Comparison of ENCODE assay signal across 18 cellular contexts in genomic region chr1:31796707-31797106, GRCh38. TPM values are rescaled to one million over a fixed set of nuclear protein-coding genes. Genes with fewer than 3 reads are reported as not detected.
A peak's percentile ranks its signal among the peaks of the same experiment; 100 is the strongest.
DNase-seq lines count a peak whose midpoint lies in the region; ATAC-seq and TF ChIP-seq lines count a peak whose summit lies in the region.
"Had no signal": no experiment of that assay in that cellular context is flagged by ENCODE, and none has a peak within 500 bp of the region (broad histone marks: within the 10 kb centered on the region; RNA-seq: fewer than 3 reads in every experiment).

No MANE protein-coding gene starts in this region.

- H3K9me3 Mint-ChIP-seq in chondrocyte (ENCODE audit: low read depth) (no peaks in the 10 kb centered on the region), progenitor cell of endocrine pancreas (ENCODE audit: low read depth) (no peaks in the 10 kb centered on the region)

- DNase-seq in AG04450 (ENCODE audit: low read depth, low spot score) (no peak), H7 (peak; percentile 22), chondrocyte (ENCODE audit: low spot score) (no peak), progenitor cell of endocrine pancreas (ENCODE audit: low spot score, unreplicated experiment) (no peak), NCI-H82 treated with DMSO at 0.1 percent for 48 hours (lab: John Stamatoyannopoulos, UW; ENCODE audit: unreplicated experiment) (no peak)
- DNase-seq: activated CD4-positive, CD25-positive, alpha-beta regulatory T cell treated with anti-CD3 and anti-CD28 coated beads, Interleukin-2, amount 50 U/mL, for 72 hours; activated gamma-delta T cell; colonic mucosa; DMS 273 treated with DMSO at 0.1 percent for 48 hours; left colon; occipital lobe; right cardiac atrium; stimulated activated CD4-positive, alpha-beta T cell treated with anti-CD3 and anti-CD28 coated beads, Interleukin-2, amount 100 ng/mL, for 24 hours had no signal

- H3K4me3 ChIP-seq in AG04450 (ENCODE audit: low read depth, low read length) (peak overlapping the region; percentile 88), H7 (ENCODE audit: insufficient read depth, low read depth, low read length) (no peak overlapping the region)
- H3K4me3 ChIP-seq: colonic mucosa, gastroesophageal sphincter had no signal

- no peaks in the 10 kb centered on the region for H3K27me3 ChIP-seq in AG04450 (ENCODE audit: control insufficient read depth, insufficient read depth, low read length)
- H3K27me3 ChIP-seq in H7 (ENCODE audit: control insufficient read depth, insufficient read depth, low read length): no peaks in the 10 kb centered on the region
- H3K27me3 ChIP-seq: colonic mucosa had no signal

- peak overlapping the region; percentile 6 for H3K4me3 Mint-ChIP-seq in chondrocyte (ENCODE audit: unreplicated experiment)
- H3K4me3 Mint-ChIP-seq in progenitor cell of endocrine pancreas (ENCODE audit: low read depth): no peak overlapping the region

- TF ChIP-seq CTCF in AG04450 (IDR thresholded peaks at IDR 0.05; ENCODE audit: low read depth, low read length) (no peak), chondrocyte (IDR thresholded peaks at IDR 0.05) (no peak), progenitor cell of endocrine pancreas (IDR thresholded peaks at IDR 0.05; ENCODE audit: unreplicated experiment) (no peak)

- H3K36me3 ChIP-seq in H7 (replicated peaks; ENCODE audit: control insufficient read depth, insufficient read depth, low read length): no peaks in the 10 kb centered on the region
- H3K36me3 ChIP-seq: colonic mucosa, gastroesophageal sphincter had no signal

- H3K27ac Mint-ChIP-seq in chondrocyte (ENCODE audit: unreplicated experiment) (peak overlapping the region; percentile 59), progenitor cell of endocrine pancreas (peak overlapping the region; percentile 73)

- ATAC-seq in HG03280 (IDR thresholded peaks at IDR 0.05; ENCODE audit: unreplicated experiment) (no peak), GM19035 (IDR thresholded peaks at IDR 0.05; ENCODE audit: unreplicated experiment) (no peak), HG03025 (IDR thresholded peaks at IDR 0.05; ENCODE audit: low FRiP score, unreplicated experiment) (no peak)
- ATAC-seq: gastroesophageal sphincter, left colon had no signal

- H3K4me1 Mint-ChIP-seq in chondrocyte (ENCODE audit: low read depth) (peaks cover 34% of the 10 kb centered on the region), progenitor cell of endocrine pancreas (ENCODE audit: low read depth) (no peaks in the 10 kb centered on the region)

- H3K36me3 Mint-ChIP-seq in chondrocyte (ENCODE audit: low read depth) (no peaks in the 10 kb centered on the region), progenitor cell of endocrine pancreas (ENCODE audit: insufficient read depth) (no peaks in the 10 kb centered on the region)

- POLR2A ChIA-PET in AG04450 (lab: Yijun Ruan, JAX): interaction anchor here (3.0 kb wide), 1 partner anchor 8 kb away, joined by 14 read pairs; no protein-coding TSS in a partner anchor

- no peaks in the 10 kb centered on the region; the same call in 1 of the 2 replicates for H3K9me3 ChIP-seq in AG04450 (ENCODE audit: control insufficient read depth, insufficient read depth, low read length)
- H3K9me3 ChIP-seq: colonic mucosa, gastroesophageal sphincter had no signal

- H3K27me3 Mint-ChIP-seq in chondrocyte (ENCODE audit: low read depth): no peaks in the 10 kb centered on the region
- peaks cover 29% of the 10 kb centered on the region for H3K27me3 Mint-ChIP-seq in progenitor cell of endocrine pancreas

- H3K27ac ChIP-seq in AG04450 (ENCODE audit: low read depth, low read length): no peak overlapping the region
- H3K27ac ChIP-seq: C4-2B, colonic mucosa, gastroesophageal sphincter had no signal

- CTCF ChIA-PET in AG04450 (lab: Charles Lee): interaction anchor here (1.7 kb wide), 1 partner anchor 167 kb away, joined by 5 read pairs; no protein-coding TSS in a partner anchor

RNA-seq across cellular contexts. Expression of gene SPOCD1, which starts 19.1 kb away (rescaled TPM):
- 78.8 and 98.5 TPM in 2 replicates for polyA plus RNA-seq in AG04450 (2011; rRNA removed)
- polyA minus RNA-seq in AG04450 (2011; rRNA and poly(A)+ RNA removed): 62.9 and 89.1 TPM in 2 replicates
- total RNA-seq in H7 (2014; rRNA removed; shearing (Covaris generic)): 1.8 and 3.5 TPM in 2 replicates
- total RNA-seq in chondrocyte (0.46 to 7.3 TPM (median 5.2 TPM) in 3 replicates), progenitor cell of endocrine pancreas (0.36 and 0.91 TPM in 2 replicates)
- total RNA-seq: occipital lobe had no signal

RNA-seq across cellular contexts. Expression of gene ADGRB2, which starts 32.6 kb away (rescaled TPM):
- polyA plus RNA-seq in AG04450 (2011; rRNA removed): 5.4 and 7.2 TPM in 2 replicates
- 6.6 and 7.8 TPM in 2 replicates for polyA minus RNA-seq in AG04450 (2011; rRNA and poly(A)+ RNA removed)
- 28.0 and 39.8 TPM in 2 replicates for total RNA-seq in H7 (2014; rRNA removed; shearing (Covaris generic))
- total RNA-seq in chondrocyte (11.9 to 20.4 TPM (median 12.2 TPM) in 3 replicates), progenitor cell of endocrine pancreas (4.6 and 5.5 TPM in 2 replicates)
